In the genomic region with DNA sequence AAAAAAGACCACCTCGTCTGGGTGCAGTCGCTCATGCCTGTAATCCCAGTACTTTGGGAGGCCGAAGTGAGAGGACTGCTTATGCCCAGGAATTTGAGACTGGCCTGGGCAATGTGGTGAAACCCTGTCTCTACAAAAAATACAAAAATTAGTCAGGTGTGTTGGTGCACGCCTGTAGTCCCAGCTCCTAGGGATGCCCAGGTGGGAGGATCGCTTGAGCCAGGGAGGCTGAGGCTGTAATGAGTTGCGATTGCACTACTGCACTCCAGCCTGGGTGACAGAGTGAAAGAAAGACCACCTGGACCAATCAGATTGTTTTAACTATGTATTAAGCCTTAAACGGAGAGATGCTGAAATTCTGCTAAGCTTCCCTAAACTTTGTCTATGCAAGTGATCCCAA, we compare ENCODE assay signal across 7 cellular contexts.
DNase-seq lines count a peak whose midpoint lies in the region; ATAC-seq and TF ChIP-seq lines count a peak whose summit lies in the region.
"Not testable (repeated sequence)": the region's sequence is repeated elsewhere in the genome, so short reads cannot be mapped to it uniquely, and the experiment has no call there.

No MANE protein-coding gene starts in this region.

- not testable (repeated sequence) for H2AFZ ChIP-seq in OCI-LY3 (ENCODE audit: low read depth, low read length)

- not testable (repeated sequence) for H3K36me3 Mint-ChIP-seq in activated CD8-positive, alpha-beta T cell treated with anti-CD3 and anti-CD28 coated beads for 36 hours (ENCODE audit: low read depth); brain; glutamatergic neuron (ENCODE audit: unreplicated experiment)

- H3K9ac ChIP-seq in OCI-LY3 (ENCODE audit: low read length) (peak overlapping the region; percentile 77; the same call in 1 of the 2 replicates), mucosa of rectum (ENCODE audit: low read depth in 1 of 2, low read length in 2 of 2) (peak overlapping the region in 1 of 2 donors; percentile 93)
- not testable (repeated sequence) for H3K9ac ChIP-seq in rectal smooth muscle tissue (ENCODE audit: low read length)

- peak overlapping the region; percentile 79 for H3K27ac Mint-ChIP-seq in activated CD8-positive, alpha-beta T cell treated with anti-CD3 and anti-CD28 coated beads for 36 hours
- H3K27ac Mint-ChIP-seq in brain (peak overlapping the region; percentile 42 to 100 (median 66)), glutamatergic neuron (ENCODE audit: unreplicated experiment) (peak overlapping the region; percentile 86)

- peak overlapping the region; percentile 83 for H3K4me3 ChIP-seq in DOHH2 (ENCODE audit: low read length)
- H3K4me3 ChIP-seq in OCI-LY3 (ENCODE audit: low read length), result peak overlapping the region; percentile 88
- H3K4me3 ChIP-seq in mucosa of rectum (ENCODE audit: low read length in 2 of 2), result peak overlapping the region; percentile 97 to 98
- H3K4me3 ChIP-seq in rectal smooth muscle tissue (ENCODE audit: low read length), result peak overlapping the region; percentile 88

- intact Hi-C loops in activated CD8-positive, alpha-beta T cell treated with anti-CD3 and anti-CD28 coated beads for 36 hours (cut with micrococcal nuclease), result not testable (repeated sequence)

- not testable (repeated sequence) for ATAC-seq in activated CD8-positive, alpha-beta T cell treated with anti-CD3 and anti-CD28 coated beads for 36 hours

- CTCF ChIA-PET in activated CD8-positive, alpha-beta T cell treated with anti-CD3 and anti-CD28 coated beads for 36 hours (lab: Charles Lee), result not testable (repeated sequence)

- H3K36me3 ChIP-seq in DOHH2 (ENCODE audit: control insufficient read depth, low read length); OCI-LY3 (replicated peaks; ENCODE audit: low read depth, low read length); mucosa of rectum (ENCODE audit: control insufficient read depth in 2 of 2, insufficient read depth in 2 of 2, low read length in 2 of 2); rectal smooth muscle tissue (ENCODE audit: control insufficient read depth, insufficient read depth, low read length): not testable (repeated sequence)

- not testable (repeated sequence) for H3K9me3 ChIP-seq in DOHH2 (ENCODE audit: control insufficient read depth, insufficient read depth, low read length); OCI-LY3 (ENCODE audit: insufficient read depth, low read length); mucosa of rectum (ENCODE audit: control insufficient read depth in 2 of 2, low read length in 2 of 2)

- H3K27me3 ChIP-seq in DOHH2 (ENCODE audit: control insufficient read depth, low read length); OCI-LY3 (ENCODE audit: low read depth, low read length); mucosa of rectum (ENCODE audit: control insufficient read depth in 2 of 2, insufficient read depth in 2 of 2, low read length in 2 of 2); rectal smooth muscle tissue (ENCODE audit: control insufficient read depth, insufficient read depth, low read length): not testable (repeated sequence)

- H3K4me1 ChIP-seq in DOHH2 (ENCODE audit: control insufficient read depth, low read length), result peaks cover 19% of the 10 kb centered on the region
- H3K4me1 ChIP-seq in OCI-LY3 (ENCODE audit: low read length), result peaks cover 40% of the 10 kb centered on the region
- H3K4me1 ChIP-seq in mucosa of rectum (ENCODE audit: control insufficient read depth in 2 of 2, insufficient read depth in 2 of 2, low read length in 2 of 2); rectal smooth muscle tissue (ENCODE audit: control insufficient read depth, insufficient read depth, low read length): not testable (repeated sequence)

- H3K79me2 ChIP-seq in DOHH2 (ENCODE audit: control insufficient read depth, low read length), result peaks cover 23% of the 10 kb centered on the region
- H3K79me2 ChIP-seq in OCI-LY3 (ENCODE audit: low read length), result peaks cover 27% of the 10 kb centered on the region

- POLR2A ChIA-PET in activated CD8-positive, alpha-beta T cell treated with anti-CD3 and anti-CD28 coated beads for 36 hours (lab: Charles Lee), result interaction anchor here (2.2 kb wide), 1 partner anchor 152 kb away, joined by 14 read pairs; a partner anchor contains a TSS

- not testable (repeated sequence) for H3F3A ChIP-seq in DOHH2 (ENCODE audit: control insufficient read depth, insufficient read depth)

- peak overlapping the region; percentile 91 for H3K4me3 Mint-ChIP-seq in activated CD8-positive, alpha-beta T cell treated with anti-CD3 and anti-CD28 coated beads for 36 hours
- H3K4me3 Mint-ChIP-seq in brain, result peak overlapping the region; percentile 90 to 97 (median 96)
- peak overlapping the region; percentile 95 for H3K4me3 Mint-ChIP-seq in glutamatergic neuron (ENCODE audit: unreplicated experiment)

- not testable (repeated sequence) for H3K27ac ChIP-seq in DOHH2 (ENCODE audit: low read depth, low read length); OCI-LY3 (ENCODE audit: low read length); mucosa of rectum (ENCODE audit: low read depth in 2 of 2, low read length in 2 of 2); rectal smooth muscle tissue (ENCODE audit: low read depth, low read length)

- TF ChIP-seq CTCF in DOHH2 (IDR thresholded peaks at IDR 0.05; ENCODE audit: low read depth, low read length, poor library complexity, severe bottlenecking); OCI-LY3 (IDR thresholded peaks at IDR 0.05; ENCODE audit: low read depth, low read length); activated CD8-positive, alpha-beta T cell treated with anti-CD3 and anti-CD28 coated beads for 36 hours (IDR thresholded peaks at IDR 0.05); brain (conservative IDR thresholded peaks at IDR 0.05); glutamatergic neuron (IDR thresholded peaks at IDR 0.05; ENCODE audit: partially characterized antibody, unreplicated experiment): not testable (repeated sequence)

- H3K4me2 ChIP-seq in DOHH2 (ENCODE audit: low read length) (peak overlapping the region; percentile 80), OCI-LY3 (ENCODE audit: low read length) (peak overlapping the region; percentile 59)

- H3K27me3 Mint-ChIP-seq in activated CD8-positive, alpha-beta T cell treated with anti-CD3 and anti-CD28 coated beads for 36 hours; glutamatergic neuron (ENCODE audit: unreplicated experiment): not testable (repeated sequence)
- peaks cover 23% of the 10 kb centered on the region for H3K27me3 Mint-ChIP-seq in brain

- not testable (repeated sequence) for DNase-seq in activated CD8-positive, alpha-beta T cell treated with anti-CD3 and anti-CD28 coated beads for 36 hours; glutamatergic neuron

- not testable (repeated sequence) for H3K9me2 ChIP-seq in DOHH2 (replicated peaks; ENCODE audit: control insufficient read depth, low read length)

- not testable (repeated sequence) for H4K20me1 ChIP-seq in DOHH2 (ENCODE audit: control insufficient read depth, insufficient read depth, low read depth, low read length); OCI-LY3 (ENCODE audit: insufficient read depth, low read length)

- H3K4me1 Mint-ChIP-seq in activated CD8-positive, alpha-beta T cell treated with anti-CD3 and anti-CD28 coated beads for 36 hours (ENCODE audit: low read depth), result peaks cover 25% of the 10 kb centered on the region
- H3K4me1 Mint-ChIP-seq in brain, result peaks cover 36% of the 10 kb centered on the region
- not testable (repeated sequence) for H3K4me1 Mint-ChIP-seq in glutamatergic neuron (ENCODE audit: low read depth, unreplicated experiment)

- H3K9me3 Mint-ChIP-seq in activated CD8-positive, alpha-beta T cell treated with anti-CD3 and anti-CD28 coated beads for 36 hours; brain; glutamatergic neuron (ENCODE audit: unreplicated experiment): not testable (repeated sequence)
